Comparison of ENCODE assay signal across 8 cellular contexts in the genomic region with DNA sequence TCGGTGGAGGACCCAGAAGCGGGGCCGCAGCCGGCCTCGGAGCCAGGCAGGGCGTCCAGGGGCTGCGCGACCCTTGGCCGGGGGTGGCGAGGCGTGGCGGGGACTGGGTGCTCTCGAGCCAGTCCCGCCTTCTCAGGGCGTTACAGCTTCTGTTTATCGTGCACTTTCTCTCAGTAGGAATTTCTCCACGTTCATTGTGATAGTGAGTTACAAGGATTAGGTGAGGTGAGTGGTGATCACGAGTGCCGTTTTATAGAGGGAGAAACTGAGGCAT. TPM values are rescaled to one million over a fixed set of nuclear protein-coding genes. Genes with fewer than 3 reads are reported as not detected.
DNase-seq lines count a peak whose midpoint lies in the region; ATAC-seq, FAIRE-seq and TF ChIP-seq lines count a peak whose summit lies in the region.

No MANE protein-coding gene starts in this region.

- H3K4me3 ChIP-seq in A549 (peak overlapping the region; percentile 88), HAP-1 (peak overlapping the region; percentile 96), thoracic aorta (peak overlapping the region; percentile 98)

- no peak for TF ChIP-seq POLR2A in A549 (IDR thresholded peaks at IDR 0.05; ENCODE audit: low read length)

- no peak for TF ChIP-seq CTCF in A549 (IDR thresholded peaks at IDR 0.05)
- TF ChIP-seq CTCF in thoracic aorta (IDR thresholded peaks at IDR 0.05), result no peak

- in situ Hi-C loops in HAP-1 (cut with MboI; ENCODE audit: low sequenced_read_pairs), result no loop called here

- no peak for TF ChIP-seq RAD21 in A549 (conservative IDR thresholded peaks at IDR 0.05 in 1 of 2, IDR thresholded peaks at IDR 0.05 in 1 of 2)

- H3K27me3 ChIP-seq in HAP-1 (ENCODE audit: low read depth) (no peaks in the 10 kb centered on the region), thoracic aorta (replicated peaks; ENCODE audit: insufficient read depth) (no peaks in the 10 kb centered on the region)

- peak overlapping the region; percentile 96 to 98 for H3K27ac ChIP-seq in A549
- peak overlapping the region; percentile 50 to 85 for H3K27ac ChIP-seq in thoracic aorta

- peak in 1 of 2 experiments; percentile 16; a peak in 3 of 6 replicates for ATAC-seq in A549
- ATAC-seq in thoracic aorta (ENCODE audit: insufficient number of reproducible peaks, low FRiP score, low read depth), result no peak

- H3K36me3 ChIP-seq in HAP-1 (replicated peaks) (peaks cover 13% of the 10 kb centered on the region), thoracic aorta (peaks cover 11% of the 10 kb centered on the region)

- peak overlapping the region; percentile 93 for H3K4me3 Mint-ChIP-seq in activated naive CD8-positive, alpha-beta T cell
- H3K4me3 Mint-ChIP-seq in immature natural killer cell, result peak overlapping the region; percentile 71 to 81 (median 76)

- peaks cover 49% of the 10 kb centered on the region for H3K4me1 Mint-ChIP-seq in activated naive CD8-positive, alpha-beta T cell (ENCODE audit: low read depth)
- H3K4me1 Mint-ChIP-seq in immature natural killer cell, result peaks cover 33 to 50% of the 10 kb centered on the region in 2 donors

- H3K36me3 Mint-ChIP-seq in activated naive CD8-positive, alpha-beta T cell, result peaks cover 10% of the 10 kb centered on the region
- H3K36me3 Mint-ChIP-seq in immature natural killer cell, result peaks cover 4 to 10% (median 5%) of the 10 kb centered on the region in 3 donors

- POLR2A ChIA-PET in A549 (lab: Yijun Ruan, JAX), result interaction anchor here (1.2 to 1.4 kb wide), 2 partner anchors 13 to 362 kb away, joined by 3 read pairs; a partner anchor contains a TSS

- H3K27ac Mint-ChIP-seq in activated naive CD8-positive, alpha-beta T cell, result peak overlapping the region; percentile 89
- peak overlapping the region; percentile 74 to 93 (median 90) for H3K27ac Mint-ChIP-seq in immature natural killer cell

- H3K9me3 ChIP-seq in A549, result no peaks in the 10 kb centered on the region
- no peaks in the 10 kb centered on the region for H3K9me3 ChIP-seq in HAP-1
- H3K9me3 ChIP-seq in thoracic aorta, result no peaks in the 10 kb centered on the region

- 6% methylated on average over 10 of the region's 19 CpGs for WGBS in A549 (ENCODE audit: missing lambda C conversion rate)

- no peak for TF ChIP-seq EP300 in A549 (IDR thresholded peaks at IDR 0.05)

- H3K4me2 ChIP-seq in A549, result peak overlapping the region; percentile 97

- peaks cover 27% of the 10 kb centered on the region for H3K4me1 ChIP-seq in A549
- peaks cover 7% of the 10 kb centered on the region for H3K4me1 ChIP-seq in HAP-1
- H3K4me1 ChIP-seq in thoracic aorta (ENCODE audit: control insufficient read depth in 1 of 2, low read depth in 2 of 2), result peaks cover 18 to 22% of the 10 kb centered on the region in 2 donors

- no peaks in the 10 kb centered on the region for H3K27me3 Mint-ChIP-seq in activated naive CD8-positive, alpha-beta T cell
- peaks cover 4 to 7% (median 6%) of the 10 kb centered on the region in 3 donors for H3K27me3 Mint-ChIP-seq in immature natural killer cell (ENCODE audit: low read depth in 3 of 3)

- no peaks in the 10 kb centered on the region for H3K9me3 Mint-ChIP-seq in activated naive CD8-positive, alpha-beta T cell (ENCODE audit: low read depth)
- H3K9me3 Mint-ChIP-seq in immature natural killer cell, result no peaks in the 10 kb centered on the region

- no peak for FAIRE-seq in A549 (lab: Jason Lieb, UNC)

- CTCF ChIA-PET in A549 (lab: Yijun Ruan, JAX), result no interaction called here

- DNase-seq in A549 (ENCODE audit: low read depth in 1 of 2, low spot score in 1 of 2) (no peak), HAP-1 (ENCODE audit: low spot score in 2 of 2) (no peak), immature natural killer cell (no peak), thoracic aorta (ENCODE audit: low spot score) (no peak), dedifferentiated amniotic fluid mesenchymal stem cell (ENCODE audit: extremely low spot score) (no peak), NCI-H226 (no peak)
- DNase-seq in stimulated activated CD4-positive, alpha-beta T cell treated with anti-CD3 and anti-CD28 coated beads, Interleukin-12 subunit alpha, Interleukin-12 subunit beta, amount 100 ng/mL, for 4 hours, result no peak

TF ChIP-seq in A549, 52 proteins besides CTCF, POLR2A, EP300 and RAD21 (continues in another document):
- TF ChIP-seq, protein P1, sequence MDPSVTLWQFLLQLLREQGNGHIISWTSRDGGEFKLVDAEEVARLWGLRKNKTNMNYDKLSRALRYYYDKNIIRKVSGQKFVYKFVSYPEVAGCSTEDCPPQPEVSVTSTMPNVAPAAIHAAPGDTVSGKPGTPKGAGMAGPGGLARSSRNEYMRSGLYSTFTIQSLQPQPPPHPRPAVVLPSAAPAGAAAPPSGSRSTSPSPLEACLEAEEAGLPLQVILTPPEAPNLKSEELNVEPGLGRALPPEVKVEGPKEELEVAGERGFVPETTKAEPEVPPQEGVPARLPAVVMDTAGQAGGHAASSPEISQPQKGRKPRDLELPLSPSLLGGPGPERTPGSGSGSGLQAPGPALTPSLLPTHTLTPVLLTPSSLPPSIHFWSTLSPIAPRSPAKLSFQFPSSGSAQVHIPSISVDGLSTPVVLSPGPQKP (IDR thresholded peaks at IDR 0.05; ENCODE audit: low read depth, low read length), result no peak
- TF ChIP-seq, protein P2, sequence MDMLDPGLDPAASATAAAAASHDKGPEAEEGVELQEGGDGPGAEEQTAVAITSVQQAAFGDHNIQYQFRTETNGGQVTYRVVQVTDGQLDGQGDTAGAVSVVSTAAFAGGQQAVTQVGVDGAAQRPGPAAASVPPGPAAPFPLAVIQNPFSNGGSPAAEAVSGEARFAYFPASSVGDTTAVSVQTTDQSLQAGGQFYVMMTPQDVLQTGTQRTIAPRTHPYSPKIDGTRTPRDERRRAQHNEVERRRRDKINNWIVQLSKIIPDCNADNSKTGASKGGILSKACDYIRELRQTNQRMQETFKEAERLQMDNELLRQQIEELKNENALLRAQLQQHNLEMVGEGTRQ (IDR thresholded peaks at IDR 0.05), result no peak
- TF ChIP-seq HDAC2 (IDR thresholded peaks at IDR 0.05), result no peak
- no peak for TF ChIP-seq RFX5 (IDR thresholded peaks at IDR 0.05)
- no peak for TF ChIP-seq RCOR1 (IDR thresholded peaks at IDR 0.05; ENCODE audit: low read depth, low read length)
- TF ChIP-seq ZC3H11A (IDR thresholded peaks at IDR 0.05), result no peak
- no peak for TF ChIP-seq PHF8 (IDR thresholded peaks at IDR 0.05; ENCODE audit: borderline replicate concordance, low read depth)
- TF ChIP-seq, protein P3, sequence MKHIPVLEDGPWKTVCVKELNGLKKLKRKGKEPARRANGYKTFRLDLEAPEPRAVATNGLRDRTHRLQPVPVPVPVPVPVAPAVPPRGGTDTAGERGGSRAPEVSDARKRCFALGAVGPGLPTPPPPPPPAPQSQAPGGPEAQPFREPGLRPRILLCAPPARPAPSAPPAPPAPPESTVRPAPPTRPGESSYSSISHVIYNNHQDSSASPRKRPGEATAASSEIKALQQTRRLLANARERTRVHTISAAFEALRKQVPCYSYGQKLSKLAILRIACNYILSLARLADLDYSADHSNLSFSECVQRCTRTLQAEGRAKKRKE (CRISPR knock-in tag; IDR thresholded peaks at IDR 0.05; ENCODE audit: low read depth), result no peak
- TF ChIP-seq, protein P4, sequence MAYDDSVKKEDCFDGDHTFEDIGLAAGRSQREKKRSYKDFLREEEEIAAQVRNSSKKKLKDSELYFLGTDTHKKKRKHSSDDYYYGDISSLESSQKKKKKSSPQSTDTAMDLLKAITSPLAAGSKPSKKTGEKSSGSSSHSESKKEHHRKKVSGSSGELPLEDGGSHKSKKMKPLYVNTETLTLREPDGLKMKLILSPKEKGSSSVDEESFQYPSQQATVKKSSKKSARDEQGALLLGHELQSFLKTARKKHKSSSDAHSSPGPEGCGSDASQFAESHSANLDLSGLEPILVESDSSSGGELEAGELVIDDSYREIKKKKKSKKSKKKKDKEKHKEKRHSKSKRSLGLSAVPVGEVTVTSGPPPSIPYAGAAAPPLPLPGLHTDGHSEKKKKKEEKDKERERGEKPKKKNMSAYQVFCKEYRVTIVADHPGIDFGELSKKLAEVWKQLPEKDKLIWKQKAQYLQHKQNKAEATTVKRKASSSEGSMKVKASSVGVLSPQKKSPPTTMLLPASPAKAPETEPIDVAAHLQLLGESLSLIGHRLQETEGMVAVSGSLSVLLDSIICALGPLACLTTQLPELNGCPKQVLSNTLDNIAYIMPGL (CRISPR knock-in tag; IDR thresholded peaks at IDR 0.05; ENCODE audit: borderline replicate concordance), result no peak
- no peak for TF ChIP-seq HOXB5 (CRISPR knock-in tag; IDR thresholded peaks at IDR 0.05)
- no peak for TF ChIP-seq SREBF2 (IDR thresholded peaks at IDR 0.05)

RNA-seq across cellular contexts. Expression of a gene that starts 0.6 kb away (rescaled TPM):
- polyA plus RNA-seq in A549 (2011; rRNA removed) (37.8 and 42.5 TPM in 2 replicates), A549 (2017; fragmentation: RNase III; extraction: RNeasy Plus Mini Kit Qiagen cat#74134 plus additional on column Dnase treatment) (63.0 to 68.0 TPM (median 63.6 TPM) in 3 replicates), immature natural killer cell (100 to 1,000 TPM; 128 to 178 (median 173) TPM)
- 73.9 and 92.0 TPM in 2 replicates for polyA plus RNA-seq in A549 (2012; cell fraction: cytosol; rRNA removed)
- polyA plus RNA-seq in A549 (2012; cell fraction: nucleus; rRNA removed), result 105 and 138 TPM in 2 replicates
- 39.7 and 69.8 TPM in 2 replicates for polyA minus RNA-seq in A549 (2011; rRNA and poly(A)+ RNA removed)
- 100 to 1,000 TPM in 1 of 2 donors, 10 to 100 TPM in 1; 77.5 to 121 TPM for total RNA-seq in thoracic aorta

RNA-seq across cellular contexts. Expression of a gene that starts 13.1 kb away (rescaled TPM):
- 97.6 and 108 TPM in 2 replicates for polyA plus RNA-seq in A549 (2011; rRNA removed)
- polyA plus RNA-seq in A549 (2012; cell fraction: cytosol; rRNA removed), result 86.6 and 95.0 TPM in 2 replicates
- 43.9 and 63.3 TPM in 2 replicates for polyA plus RNA-seq in A549 (2012; cell fraction: nucleus; rRNA removed)
- polyA plus RNA-seq in A549 (2017; fragmentation: RNase III; extraction: RNeasy Plus Mini Kit Qiagen cat#74134 plus additional on column Dnase treatment), result 80.8 to 85.1 TPM (median 84.7 TPM) in 3 replicates
- polyA minus RNA-seq in A549 (2011; rRNA and poly(A)+ RNA removed), result 31.2 and 37.5 TPM in 2 replicates
- 100 to 1,000 TPM; 156 to 225 (median 179) TPM for polyA plus RNA-seq in immature natural killer cell
- total RNA-seq in thoracic aorta, result 10 to 100 TPM; 74.8 to 75.5 TPM

RNA-seq across cellular contexts. Expression of a gene that starts 25.0 kb away (rescaled TPM):
- polyA plus RNA-seq in A549 (2011; rRNA removed) (not detected in 2 replicates), A549 (2017; fragmentation: RNase III; extraction: RNeasy Plus Mini Kit Qiagen cat#74134 plus additional on column Dnase treatment) (not detected in 3 replicates), immature natural killer cell (not detected)
- polyA plus RNA-seq in A549 (2012; cell fraction: cytosol; rRNA removed), result not detected in 2 replicates
- polyA plus RNA-seq in A549 (2012; cell fraction: nucleus; rRNA removed), result not detected in 2 replicates
- not detected in 2 replicates for polyA minus RNA-seq in A549 (2011; rRNA and poly(A)+ RNA removed)
- not detected for total RNA-seq in thoracic aorta

RNA-seq across cellular contexts. Expression of a gene that starts 54.8 kb away (rescaled TPM):
- polyA plus RNA-seq in A549 (2011; rRNA removed) (0.05 and 0.16 TPM in 2 replicates), A549 (2017; fragmentation: RNase III; extraction: RNeasy Plus Mini Kit Qiagen cat#74134 plus additional on column Dnase treatment) (not detected in 3 replicates), immature natural killer cell (100 to 1,000 TPM in 1 of 3 donors, 10 to 100 TPM in 2; 70.4 to 127 (median 97.4) TPM)
- not detected in 2 replicates for polyA plus RNA-seq in A549 (2012; cell fraction: cytosol; rRNA removed)
- polyA plus RNA-seq in A549 (2012; cell fraction: nucleus; rRNA removed), result not detected in 2 replicates
- polyA minus RNA-seq in A549 (2011; rRNA and poly(A)+ RNA removed), result not detected in 2 replicates
- 1 to 10 TPM in 1 of 2 donors, not detected in 1; 2.2 TPM for total RNA-seq in thoracic aorta
